In genomic region chr4:57490520-57490919, GRCh38 we compare ENCODE assay signal across 18 cellular contexts.
DNase-seq lines count a peak whose midpoint lies in the region; ATAC-seq and TF ChIP-seq lines count a peak whose summit lies in the region.
"Had no signal": no experiment of that assay in that cellular context is flagged by ENCODE, and none has a peak within 500 bp of the region (broad histone marks: within the 10 kb centered on the region; RNA-seq: fewer than 3 reads in every experiment).

No MANE protein-coding gene starts in this region.

- no peaks in the 10 kb centered on the region for H3K36me3 Mint-ChIP-seq in T-cell

- in situ Hi-C loops in mammary epithelial cell (cut with MboI; ENCODE audit: low sequenced_read_pairs in 2 of 2): no loop called here
- in situ Hi-C loops in GM13977 (cut with MboI; ENCODE audit: low pct_unique_long_range_greater_than_20kb, low sequenced_read_pairs, unreplicated experiment): no loop called here

- H3K4me2 ChIP-seq in mammary epithelial cell (ENCODE audit: insufficient read depth, low read depth, low read length): no peak overlapping the region

- dilution Hi-C loops in mammary epithelial cell (cut with HindIII; ENCODE audit: low sequenced_read_pairs): no loop called here

- peak overlapping the region; percentile 5 for H2AFZ ChIP-seq in mammary epithelial cell (ENCODE audit: low read depth, low read length)
- H2AFZ ChIP-seq: parathyroid adenoma had no signal

- H3K4me1 Mint-ChIP-seq in T-cell: no peaks in the 10 kb centered on the region

- H3K4me3 Mint-ChIP-seq in T-cell: no peak overlapping the region
- H3K4me3 Mint-ChIP-seq: dendritic cell treated with granulocyte-macrophage colony-stimulating factor and Interleukin-4, amounts not matched to agents 40 ng/mL and 50 ng/mL, for 4 days; T-helper 1 cell treated with Interleukin-12 subunit alpha and Interleukin-12 subunit beta and Interleukin-4 antibody, amounts not matched to agents 30 μg/mL and 1 μg/mL, for 36 hours had no signal

- H3K9ac ChIP-seq in mammary epithelial cell (ENCODE audit: insufficient read depth, low read length): no peak overlapping the region
- H3K9ac ChIP-seq: parathyroid adenoma had no signal

- ATAC-seq in T-cell (replicated peaks in 1 of 4): no peak
- ATAC-seq: left colon; Panc1; stimulated activated naive CD8-positive, alpha-beta T cell treated with anti-CD3 and anti-CD28 coated beads, Interleukin-15, Interleukin-2, amounts not matched to agents 100 U/mL and 50 U/mL, for 24 hours had no signal

- H3K9me3 ChIP-seq in MG63: no peaks in the 10 kb centered on the region
- H3K9me3 ChIP-seq in mammary epithelial cell (replicated peaks; ENCODE audit: insufficient read depth, low read length): no peaks in the 10 kb centered on the region
- H3K9me3 ChIP-seq: esophagus squamous epithelium, vagina had no signal

- H3K27me3 Mint-ChIP-seq in T-cell: no peaks in the 10 kb centered on the region
- H3K27me3 Mint-ChIP-seq: dendritic cell treated with granulocyte-macrophage colony-stimulating factor and Interleukin-4, amounts not matched to agents 40 ng/mL and 50 ng/mL, for 4 days had no signal

- H3K9me3 Mint-ChIP-seq in T-cell: peaks cover 1 to 14% (median 6%) of the 10 kb centered on the region in 3 donors
- H3K9me3 Mint-ChIP-seq: dendritic cell treated with granulocyte-macrophage colony-stimulating factor and Interleukin-4, amounts not matched to agents 40 ng/mL and 50 ng/mL, for 4 days had no signal

- no TSS peak for BruUV-seq in mammary epithelial cell (replicated peaks; lab: Mats Ljungman, UMichigan)

- CTCF ChIA-PET in mammary epithelial cell (lab: Charles Lee; ENCODE audit: low non-redundant PET): no interaction called here
- CTCF ChIA-PET in T-cell (lab: Charles Lee): no interaction called here

- POLR2A ChIA-PET in T-cell (lab: Charles Lee): no interaction called here

- H3K36me3 ChIP-seq in MG63 (no peaks in the 10 kb centered on the region), mammary epithelial cell (ENCODE audit: insufficient read depth, low read length) (no peaks in the 10 kb centered on the region)
- H3K36me3 ChIP-seq: esophagus squamous epithelium, vagina had no signal

- no peak overlapping the region for H3K4me3 ChIP-seq in MG63
- H3K4me3 ChIP-seq in mammary epithelial cell (replicated peaks in 1 of 3; ENCODE audit: insufficient read depth in 1 of 3, low read depth in 2 of 3, low read length in 3 of 3): no peak overlapping the region
- H3K4me3 ChIP-seq: esophagus squamous epithelium, vagina had no signal

- no peaks in the 10 kb centered on the region for H3K79me2 ChIP-seq in mammary epithelial cell (ENCODE audit: insufficient read depth, low read length)
- H3K79me2 ChIP-seq: parathyroid adenoma had no signal

- peak; percentile 11 for DNase-seq in AG20443 (ENCODE audit: low spot score)
- peak; percentile 16 for DNase-seq in MG63
- DNase-seq in mammary epithelial cell: peak; percentile 46
- peak; percentile 14 for DNase-seq in kidney glomerular epithelial cell (lab: John Stamatoyannopoulos, UW)
- no peak for DNase-seq in GM13977 (ENCODE audit: low spot score)
- no peak for DNase-seq in T-helper 1 cell
- no peak for DNase-seq in iPS-NIHi11 (ENCODE audit: low spot score)
- no peak for DNase-seq in T-cell
- DNase-seq: activated effector memory CD4-positive, alpha-beta T cell treated with Interleukin-2 at 50 U/mL for 16 hours; esophagus squamous epithelium; NCI-H524 treated with DMSO at 0.1 percent for 48 hours; stimulated activated naive CD8-positive, alpha-beta T cell treated with anti-CD3 and anti-CD28 coated beads, Interleukin-15, Interleukin-2, amounts not matched to agents 100 U/mL and 50 U/mL, for 24 hours had no signal

- no peaks in the 10 kb centered on the region for H3K27me3 ChIP-seq in MG63
- peaks cover 1% of the 10 kb centered on the region for H3K27me3 ChIP-seq in mammary epithelial cell (ENCODE audit: insufficient read depth, low read length)
- H3K27me3 ChIP-seq: esophagus squamous epithelium, vagina had no signal

- no peak for TF ChIP-seq CTCF in mammary epithelial cell (conservative IDR thresholded peaks at IDR 0.05 in 1 of 2, IDR thresholded peaks at IDR 0.05 in 1 of 2; ENCODE audit: extremely low read depth in 1 of 2, insufficient read depth in 1 of 2, low read depth in 1 of 2, low read length in 2 of 2)
- no peak for TF ChIP-seq CTCF in GM13977 (IDR thresholded peaks at IDR 0.05; ENCODE audit: extremely low read depth, insufficient read depth, missing control alignments)

- H3K27ac ChIP-seq in mammary epithelial cell (ENCODE audit: insufficient read depth, low read depth, low read length): no peak overlapping the region
- H3K27ac ChIP-seq: parathyroid adenoma, vagina had no signal

- 0% methylated on average over 2 of the region's 3 CpGs for WGBS in mammary epithelial cell (ENCODE audit: low coverage, missing lambda C conversion rate)

- intact Hi-C loops in mammary epithelial cell (cut with micrococcal nuclease): no loop called here

- H3K4me1 ChIP-seq in mammary epithelial cell (ENCODE audit: insufficient read depth, low read length): no peaks in the 10 kb centered on the region
- H3K4me1 ChIP-seq: parathyroid adenoma, vagina had no signal

- H4K20me1 ChIP-seq in mammary epithelial cell (ENCODE audit: insufficient read depth, low read length): no peaks in the 10 kb centered on the region

- no peak overlapping the region for H3K27ac Mint-ChIP-seq in T-cell
- H3K27ac Mint-ChIP-seq: dendritic cell treated with granulocyte-macrophage colony-stimulating factor and Interleukin-4, amounts not matched to agents 40 ng/mL and 50 ng/mL, for 4 days; T-helper 1 cell treated with Interleukin-12 subunit alpha and Interleukin-12 subunit beta and Interleukin-4 antibody, amounts not matched to agents 30 μg/mL and 1 μg/mL, for 36 hours had no signal

Comparison
In these comparisons a context has a peak if more than half of its experiments do, and no peak if none do; other contexts are left out.
1. DNase-seq: peak in AG20443 (single experiment), MG63 (single experiment), mammary epithelial cell (single experiment) and kidney glomerular epithelial cell (single experiment); none in GM13977 (single experiment), T-helper 1 cell (0 of 5), iPS-NIHi11 (single experiment) and T-cell (0 of 34).